24 cellular contexts compared by ENCODE assay signal in genomic region chr6:30635834-30636233, GRCh38.
"Had no signal": no experiment of that assay in that cellular context is flagged by ENCODE, and none has a peak within 500 bp of the region (broad histone marks: within the 10 kb centered on the region; RNA-seq: fewer than 3 reads in every experiment).

No MANE protein-coding gene starts in this region.

- H3K36me3 ChIP-seq: pancreas had no signal

- ATAC-seq: effector memory CD8-positive, alpha-beta T cell; gastroesophageal sphincter; left lobe of liver; natural killer cell treated with Interleukin-12 subunit alpha and Interleukin-12 subunit beta and Interleukin-15 and Interleukin-18, amount 100 ng/mL, for 72 hours; pancreas; right cardiac atrium; stimulated activated memory B cell treated with anti-CD40 and anti-IgM and Interleukin-4, amounts not matched to agents 10 μg/mL and 1 μg/mL and 100 μg/mL, for 72 hours; upper lobe of right lung had no signal

- H3K27me3 Mint-ChIP-seq: dendritic cell treated with granulocyte-macrophage colony-stimulating factor and Interleukin-4, amounts not matched to agents 40 ng/mL and 50 ng/mL, for 4 days; effector memory CD8-positive, alpha-beta T cell; natural killer cell treated with Interleukin-12 subunit alpha and Interleukin-12 subunit beta and Interleukin-15 and Interleukin-18, amount 100 ng/mL, for 72 hours; progenitor cell of endocrine pancreas; stimulated activated memory B cell treated with anti-CD40 and anti-IgM and Interleukin-4, amounts not matched to agents 10 μg/mL and 1 μg/mL and 100 μg/mL, for 72 hours; stimulated activated naive CD8-positive, alpha-beta T cell treated with anti-CD3 and anti-CD28 coated beads, Interleukin-15, Interleukin-2, amounts not matched to agents 100 ng/mL and 50 ng/mL, for 24 hours had no signal

- H3K4me1 Mint-ChIP-seq: mesothelial cell of epicardium had no signal

- H3K4me3 ChIP-seq: esophagus squamous epithelium, gastroesophageal sphincter, pancreas, spleen, tibial artery, upper lobe of right lung, vagina had no signal

- H3K27ac ChIP-seq: esophagus squamous epithelium, gastroesophageal sphincter, pancreas, spleen, tibial artery, upper lobe of right lung, vagina had no signal

- H3K9me3 Mint-ChIP-seq: dendritic cell treated with granulocyte-macrophage colony-stimulating factor and Interleukin-4, amounts not matched to agents 40 ng/mL and 50 ng/mL, for 4 days; effector memory CD8-positive, alpha-beta T cell; natural killer cell treated with Interleukin-12 subunit alpha and Interleukin-12 subunit beta and Interleukin-15 and Interleukin-18, amount 100 ng/mL, for 72 hours; stimulated activated memory B cell treated with anti-CD40 and anti-IgM and Interleukin-4, amounts not matched to agents 10 μg/mL and 1 μg/mL and 100 μg/mL, for 72 hours; stimulated activated naive CD8-positive, alpha-beta T cell treated with anti-CD3 and anti-CD28 coated beads, Interleukin-15, Interleukin-2, amounts not matched to agents 100 ng/mL and 50 ng/mL, for 24 hours had no signal

- H3K9me3 ChIP-seq: esophagus squamous epithelium, gastroesophageal sphincter, pancreas, spleen, tibial artery, upper lobe of right lung, vagina had no signal

- H3K27ac Mint-ChIP-seq: dendritic cell treated with granulocyte-macrophage colony-stimulating factor and Interleukin-4, amounts not matched to agents 40 ng/mL and 50 ng/mL, for 4 days; effector memory CD8-positive, alpha-beta T cell; mesothelial cell of epicardium; natural killer cell treated with Interleukin-12 subunit alpha and Interleukin-12 subunit beta and Interleukin-15 and Interleukin-18, amount 100 ng/mL, for 72 hours; progenitor cell of endocrine pancreas; stimulated activated memory B cell treated with anti-CD40 and anti-IgM and Interleukin-4, amounts not matched to agents 10 μg/mL and 1 μg/mL and 100 μg/mL, for 72 hours; stimulated activated naive CD8-positive, alpha-beta T cell treated with anti-CD3 and anti-CD28 coated beads, Interleukin-15, Interleukin-2, amounts not matched to agents 100 ng/mL and 50 ng/mL, for 24 hours had no signal

- H3K27me3 ChIP-seq: esophagus squamous epithelium, gastroesophageal sphincter, pancreas, spleen, tibial artery, upper lobe of right lung, vagina had no signal

- H3K4me3 Mint-ChIP-seq: dendritic cell treated with granulocyte-macrophage colony-stimulating factor and Interleukin-4, amounts not matched to agents 40 ng/mL and 50 ng/mL, for 4 days; effector memory CD8-positive, alpha-beta T cell; mesothelial cell of epicardium; natural killer cell treated with Interleukin-12 subunit alpha and Interleukin-12 subunit beta and Interleukin-15 and Interleukin-18, amount 100 ng/mL, for 72 hours; stimulated activated memory B cell treated with anti-CD40 and anti-IgM and Interleukin-4, amounts not matched to agents 10 μg/mL and 1 μg/mL and 100 μg/mL, for 72 hours; stimulated activated naive CD8-positive, alpha-beta T cell treated with anti-CD3 and anti-CD28 coated beads, Interleukin-15, Interleukin-2, amounts not matched to agents 100 ng/mL and 50 ng/mL, for 24 hours had no signal

- H3K4me1 ChIP-seq: esophagus squamous epithelium, gastroesophageal sphincter, pancreas, spleen, tibial artery, upper lobe of right lung, vagina had no signal

- DNase-seq: effector memory CD8-positive, alpha-beta T cell; esophagus squamous epithelium; foreskin fibroblast; glutamatergic neuron; islet precursor cell; mammary epithelial cell; occipital lobe; pancreas; right cardiac atrium; spleen; stimulated activated CD4-positive, alpha-beta T cell treated with anti-CD3 and anti-CD28 coated beads, Interleukin-15, amount 100 ng/mL, for 24 hours; stimulated activated CD4-positive, alpha-beta T cell treated with anti-CD3 and anti-CD28 coated beads, Interleukin-1b, Interleukin-23, amount 100 ng/mL, for 48 hours; stimulated activated CD4-positive, alpha-beta T cell treated with anti-CD3 and anti-CD28 coated beads, Interleukin-4, amount 100 ng/mL, for 24 hours; tibial artery; upper lobe of right lung had no signal
